Comparison of ENCODE assay signal across 16 cellular contexts in the genomic region with DNA sequence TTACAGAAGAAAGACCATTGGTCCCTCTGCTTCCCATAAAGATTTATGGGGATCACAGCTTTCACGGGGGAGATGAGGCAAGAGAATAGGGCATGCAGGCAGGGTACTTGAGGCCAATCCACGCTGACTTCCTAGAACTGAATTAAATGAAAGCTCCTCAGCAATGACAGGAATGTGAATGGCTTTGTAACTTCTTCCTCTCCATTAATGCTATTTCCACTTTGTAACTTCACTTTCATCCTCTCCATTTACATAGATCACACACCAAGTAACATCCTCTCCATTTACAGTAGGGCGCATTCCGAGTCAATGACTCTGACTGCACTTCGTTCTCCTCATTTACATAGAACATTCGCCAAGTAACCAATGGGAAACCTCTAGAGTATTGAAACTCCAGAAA.
DNase-seq lines count a peak whose midpoint lies in the region; ATAC-seq and TF ChIP-seq lines count a peak whose summit lies in the region.
"Had no signal": no experiment of that assay in that cellular context is flagged by ENCODE, and none has a peak within 500 bp of the region (broad histone marks: within the 10 kb centered on the region; RNA-seq: fewer than 3 reads in every experiment).

No MANE protein-coding gene starts in this region.

- H3K4me3 ChIP-seq in A673 (ENCODE audit: low read depth, low read length, poor library complexity, severe bottlenecking) (no peak overlapping the region), HUES6 (ENCODE audit: low read depth, low read length) (no peak overlapping the region), choroid plexus epithelial cell (ENCODE audit: low read depth, low read length) (no peak overlapping the region)

- no peak for TF ChIP-seq CTCF in A673 (conservative IDR thresholded peaks at IDR 0.05; ENCODE audit: low read depth, low read length)
- TF ChIP-seq CTCF in choroid plexus epithelial cell (conservative IDR thresholded peaks at IDR 0.05; ENCODE audit: low read depth, low read length): no peak
- no peak for TF ChIP-seq CTCF in RWPE1 (conservative IDR thresholded peaks at IDR 0.05; ENCODE audit: low read depth)

- H3K4me1 ChIP-seq in A673 (ENCODE audit: insufficient read depth, low read length, poor library complexity, severe bottlenecking) (no peaks in the 10 kb centered on the region), HUES6 (ENCODE audit: control insufficient read depth, insufficient read depth, low read length) (peaks cover 60% of the 10 kb centered on the region)

- POLR2A ChIA-PET in A673 (lab: Charles Lee; ENCODE audit: low non-redundant PET) (no interaction called here), RWPE1 (lab: Yijun Ruan, JAX; ENCODE audit: low non-redundant PET) (no interaction called here)

- H3K27me3 ChIP-seq in A673 (replicated peaks; ENCODE audit: insufficient read depth, low read depth, low read length, poor library complexity): no peaks in the 10 kb centered on the region
- no peaks in the 10 kb centered on the region for H3K27me3 ChIP-seq in HUES6 (ENCODE audit: control insufficient read depth, insufficient read depth, low read length)

- H3K36me3 ChIP-seq in A673 (ENCODE audit: insufficient read depth, low read length, poor library complexity, severe bottlenecking) (no peaks in the 10 kb centered on the region), HUES6 (ENCODE audit: control insufficient read depth, insufficient read depth, low read length) (peaks cover 78% of the 10 kb centered on the region)

- intact Hi-C loops in A673 (cut with micrococcal nuclease; ENCODE audit: unreplicated experiment): loop anchor here (5.0 kb wide), 1 partner anchor 75 kb away; no protein-coding TSS in a partner anchor

- H3K27ac ChIP-seq in A673 (ENCODE audit: low read depth, low read length, poor library complexity, severe bottlenecking) (no peak overlapping the region), HUES6 (ENCODE audit: low read depth, low read length) (peak overlapping the region; percentile 88), RWPE1 (no peak overlapping the region)

- CTCF ChIA-PET in A673 (lab: Charles Lee) (no interaction called here), RWPE1 (lab: Yijun Ruan, JAX) (no interaction called here)

- DNase-seq in A673 (ENCODE audit: low spot score) (peak; percentile 56), choroid plexus epithelial cell (ENCODE audit: low read depth) (peak; percentile 26), islet precursor cell (peak; percentile 83), RWPE1 (ENCODE audit: low spot score) (no peak)
- DNase-seq: 8988T; C1 segment of cervical spinal cord; DMS153; NCI-H1048; NCI-H146; NCI-H2081 treated with DMSO at 0.1 percent for 48 hours; NCI-H526; NK-92 treated with Interleukin-12 subunit alpha and Interleukin-12 subunit beta, amount 100 ng/mL, for 24 hours had no signal

- H3K9me3 ChIP-seq in A673 (ENCODE audit: low read depth, low read length, poor library complexity, severe bottlenecking): no peaks in the 10 kb centered on the region
- H3K9me3 ChIP-seq in HUES6 (ENCODE audit: control insufficient read depth, insufficient read depth, low read depth, low read length): no peaks in the 10 kb centered on the region

- ATAC-seq in HG02642 (IDR thresholded peaks at IDR 0.05; ENCODE audit: poor library complexity, unreplicated experiment) (no peak), GM18511 (IDR thresholded peaks at IDR 0.05; ENCODE audit: unreplicated experiment) (no peak), HG03175 (IDR thresholded peaks at IDR 0.05; ENCODE audit: unreplicated experiment) (no peak)

- no TSS peak for BruUV-seq in A673 (replicated peaks; lab: Mats Ljungman, UMichigan)

- H3K9ac ChIP-seq in HUES6 (ENCODE audit: low read length): peak overlapping the region; percentile 76
